ENCODE assay signal across 27 cellular contexts in genomic region chr5:73983661-73984060, GRCh38.
"Had no signal": no experiment of that assay in that cellular context is flagged by ENCODE, and none has a peak within 500 bp of the region (broad histone marks: within the 10 kb centered on the region; RNA-seq: fewer than 3 reads in every experiment).

No MANE protein-coding gene starts in this region.

- H3K27ac ChIP-seq: brain microvascular endothelial cell, Peyer's patch, RWPE1, SJCRH30, VCaP had no signal

- H3K36me3 ChIP-seq: brain microvascular endothelial cell, Peyer's patch, SJCRH30 had no signal

- ATAC-seq: activated CD4-positive, alpha-beta T cell treated with anti-CD3 and anti-CD28 coated beads for 36 hours; activated T-helper 17 cell treated with anti-CD3 and anti-CD28 coated beads, Interleukin-2, amount 50 U/mL, for 72 hours had no signal

- H3K4me3 ChIP-seq: Peyer's patch, SJCRH30 had no signal

- DNase-seq: activated CD4-positive, alpha-beta memory T cell treated with anti-CD3 and anti-CD28 coated beads, Interleukin-2, amount 10 ng/mL, durations not matched to agents 7 days and 5 days; activated CD4-positive, alpha-beta T cell treated with anti-CD3 and anti-CD28 coated beads for 36 hours; activated CD4-positive, alpha-beta T cell treated with anti-CD3 and anti-CD28 coated beads, Interleukin-2, amount 50 U/mL, for 1 hour; activated gamma-delta T cell; activated naive CD4-positive, alpha-beta T cell treated with anti-CD3 and anti-CD28 coated beads for 36 hours; activated T-cell treated with anti-CD3 and anti-CD28 coated beads for 4 hours; activated T-cell treated with anti-CD3 and anti-CD28 coated beads, Interleukin-2, amount 50 U/mL, for 48 hours; amygdala; brain microvascular endothelial cell; IMR-90; Kasumi-1; KBM-7; NCI-H1048; NCI-H1694; NCI-H2107; NCI-H226; NCI-H526; NCI-H774; NK-92 treated with Interleukin-12 subunit alpha and Interleukin-12 subunit beta, amount 100 ng/mL, for 24 hours; Peyer's patch; Right ventricle myocardium superior; SJCRH30; SK-N-SH; T-helper 1 cell had no signal

- H3K4me1 ChIP-seq: Peyer's patch had no signal

- H3K9me3 ChIP-seq: Peyer's patch, SK-N-SH had no signal

- H3K27me3 ChIP-seq: brain microvascular endothelial cell, Peyer's patch, SJCRH30 had no signal
